15 cellular contexts compared by ENCODE assay signal in genomic region chr3:190076138-190076537, GRCh38. TPM values are rescaled to one million over a fixed set of nuclear protein-coding genes. Genes with fewer than 3 reads are reported as not detected.
DNase-seq lines count a peak whose midpoint lies in the region; ATAC-seq and TF ChIP-seq lines count a peak whose summit lies in the region.
"Had no signal": no experiment of that assay in that cellular context is flagged by ENCODE, and none has a peak within 500 bp of the region (broad histone marks: within the 10 kb centered on the region; RNA-seq: fewer than 3 reads in every experiment).

No MANE protein-coding gene starts in this region.

- DNase-seq in AG20443 (ENCODE audit: low spot score) (peak; percentile 19), fibroblast of peridontal ligament (ENCODE audit: extremely low read depth) (peak; percentile 97), osteocyte (ENCODE audit: extremely low spot score, unreplicated experiment) (no peak), 8988T (no peak), DMS 273 treated with DMSO at 0.1 percent for 48 hours (lab: John Stamatoyannopoulos, UW) (no peak), HUDEP-2 (lab: John Stamatoyannopoulos, UW; ENCODE audit: unreplicated experiment in 76 of 76) (no peak)
- DNase-seq: activated T-cell treated with anti-CD3 and anti-CD28 coated beads, Interleukin-2, amount 50 U/mL, for 1 hour; BE2C; DMS79 treated with DMSO at 0.1 percent for 48 hours; H7; NCI-H1694 treated with DMSO at 0.1 percent for 48 hours; small intestine had no signal

- no peaks in the 10 kb centered on the region for H3K27me3 Mint-ChIP-seq in osteocyte (ENCODE audit: unreplicated experiment)

- H3K9me3 Mint-ChIP-seq in osteocyte (ENCODE audit: unreplicated experiment): no peaks in the 10 kb centered on the region

- no peak overlapping the region for H3K4me3 Mint-ChIP-seq in osteocyte (ENCODE audit: unreplicated experiment)
- H3K4me3 Mint-ChIP-seq: IgD-negative memory B cell had no signal

- H3K36me3 Mint-ChIP-seq in osteocyte (ENCODE audit: unreplicated experiment): peaks cover 4% of the 10 kb centered on the region
- H3K36me3 Mint-ChIP-seq: IgD-negative memory B cell had no signal

- TF ChIP-seq CTCF in osteocyte (IDR thresholded peaks at IDR 0.05): no peak

- H3K27ac Mint-ChIP-seq in osteocyte (ENCODE audit: unreplicated experiment): peak overlapping the region; percentile 98
- H3K27ac Mint-ChIP-seq: IgD-negative memory B cell had no signal

- peaks cover 67% of the 10 kb centered on the region for H3K4me1 Mint-ChIP-seq in osteocyte (ENCODE audit: unreplicated experiment)
- H3K4me1 Mint-ChIP-seq: IgD-negative memory B cell had no signal

- ATAC-seq in SK-N-SH treated with all-trans-retinoic acid at 6 μM for 48 hours: peak; percentile 41
- ATAC-seq in activated CD4-positive, CD25-positive, alpha-beta regulatory T cell treated with anti-CD3 and anti-CD28 coated beads, Interleukin-2, amount 50 U/mL, for 24 hours: no peak

TF ChIP-seq in SK-N-SH treated with all-trans-retinoic acid at 6 μM for 48 hours, 23 proteins besides CTCF, POLR2A, EP300 and RAD21:
- TF ChIP-seq SNAI2 (CRISPR knock-in tag; IDR thresholded peaks at IDR 0.05) (no peak), ZNF70 (CRISPR knock-in tag; IDR thresholded peaks at IDR 0.05) (no peak), ESRRG (CRISPR knock-in tag; IDR thresholded peaks at IDR 0.05) (no peak), CSRNP3 (CRISPR knock-in tag; IDR thresholded peaks at IDR 0.05) (no peak), ZC3H10 (CRISPR knock-in tag; IDR thresholded peaks at IDR 0.05) (no peak), ARNTL (CRISPR knock-in tag; IDR thresholded peaks at IDR 0.05; ENCODE audit: borderline replicate concordance, low read depth) (no peak), TCF4 (CRISPR knock-in tag; IDR thresholded peaks at IDR 0.05; ENCODE audit: borderline replicate concordance) (no peak), TOX (CRISPR knock-in tag; IDR thresholded peaks at IDR 0.05; ENCODE audit: borderline replicate concordance) (no peak), ZNF565 (CRISPR knock-in tag; conservative IDR thresholded peaks at IDR 0.05; ENCODE audit: low read depth) (no peak), TSHZ2 (CRISPR knock-in tag; IDR thresholded peaks at IDR 0.05) (no peak), POU6F1 (CRISPR knock-in tag; IDR thresholded peaks at IDR 0.05; ENCODE audit: borderline replicate concordance, low read depth) (no peak), BACH2 (CRISPR knock-in tag; IDR thresholded peaks at IDR 0.05; ENCODE audit: borderline replicate concordance) (no peak)

RNA-seq across cellular contexts. Expression of gene P3H2, which starts 44.6 kb away (rescaled TPM):
- 132 and 143 TPM in 2 replicates for total RNA-seq in osteocyte

Comparison
In these comparisons a context has a peak if more than half of its experiments do, and no peak if none do; other contexts are left out.
1. DNase-seq: peak in AG20443 (single experiment) and fibroblast of peridontal ligament (single experiment); none in osteocyte (single experiment), 8988T (single experiment), DMS 273 treated with DMSO at 0.1 percent for 48 hours (single experiment) and HUDEP-2 (0 of 76).